ENCODE assay signal across 14 cellular contexts in genomic region chr1:17920881-17921635, GRCh38.
DNase-seq lines count a peak whose midpoint lies in the region; ATAC-seq and TF ChIP-seq lines count a peak whose summit lies in the region.
"Had no signal": no experiment of that assay in that cellular context is flagged by ENCODE, and none has a peak within 500 bp of the region (broad histone marks: within the 10 kb centered on the region; RNA-seq: fewer than 3 reads in every experiment).

No MANE protein-coding gene starts in this region.

- H3K9me3 Mint-ChIP-seq in endodermal cell = no peaks in the 10 kb centered on the region
- H3K9me3 Mint-ChIP-seq: CD4-positive, CD25-positive, alpha-beta regulatory T cell had no signal

- H3K36me3 ChIP-seq in endodermal cell (ENCODE audit: control insufficient read depth, insufficient read depth, low read length) = no peaks in the 10 kb centered on the region
- H3K36me3 ChIP-seq: BLaER1 had no signal

- peaks cover 59% of the 10 kb centered on the region for H3K27me3 Mint-ChIP-seq in endodermal cell (ENCODE audit: insufficient read depth)
- H3K27me3 Mint-ChIP-seq: CD4-positive, CD25-positive, alpha-beta regulatory T cell had no signal

- no peak for ATAC-seq in HG03432 (IDR thresholded peaks at IDR 0.05; ENCODE audit: unreplicated experiment)
- ATAC-seq: HCT116 had no signal

- H3K27ac ChIP-seq in endodermal cell (ENCODE audit: low read depth, low read length) = no peak overlapping the region
- H3K27ac ChIP-seq: A549, BLaER1 had no signal

- H3K27me3 ChIP-seq in endodermal cell (ENCODE audit: control insufficient read depth, insufficient read depth, low read length, poor library complexity, severe bottlenecking) = peaks cover 47% of the 10 kb centered on the region

- WGBS in endodermal cell (ENCODE audit: insufficient coverage in 1 of 2, insufficient read length in 1 of 2), 2 experiments = 81 to 88% methylated on average over 5 to 9 of the region's 9 CpGs

- no peak overlapping the region for H3K9ac ChIP-seq in endodermal cell (ENCODE audit: extremely low read depth, low read length, poor library complexity, severe bottlenecking)
- H3K9ac ChIP-seq: BLaER1 had no signal

- peak in 41 of 58 donors; percentile 3 to 72 (median 15) for DNase-seq in anterior cingulate cortex (lab: John Stamatoyannopoulos, UW)
- peak; percentile 26 for DNase-seq in endodermal cell
- DNase-seq in middle frontal gyrus (ENCODE audit: extremely low spot score, low spot score) = peak; percentile 66
- DNase-seq in stimulated activated CD4-positive, alpha-beta T cell treated with anti-CD3 and anti-CD28 coated beads, Interleukin-12 subunit alpha, Interleukin-12 subunit beta, amount 100 ng/mL, for 4 hours = no peak
- no peak for DNase-seq in NAMALWA (ENCODE audit: low spot score)
- DNase-seq in AG08395 (ENCODE audit: low spot score) = no peak
- DNase-seq: Calu3; CD4-positive, CD25-positive, alpha-beta regulatory T cell; DMS 273 treated with DMSO at 0.1 percent for 48 hours had no signal

- H3K4me3 Mint-ChIP-seq in endodermal cell = no peak overlapping the region
- H3K4me3 Mint-ChIP-seq: CD4-positive, CD25-positive, alpha-beta regulatory T cell; IgD-negative memory B cell had no signal

- H3K9me3 ChIP-seq in endodermal cell (ENCODE audit: control insufficient read depth, low read length) = no peaks in the 10 kb centered on the region
- H3K9me3 ChIP-seq: A549, BLaER1 had no signal

- peaks cover 8% of the 10 kb centered on the region for H3K4me1 Mint-ChIP-seq in endodermal cell
- H3K4me1 Mint-ChIP-seq: CD4-positive, CD25-positive, alpha-beta regulatory T cell had no signal

- no peak overlapping the region for H3K27ac Mint-ChIP-seq in endodermal cell
- H3K27ac Mint-ChIP-seq: CD4-positive, CD25-positive, alpha-beta regulatory T cell; IgD-negative memory B cell had no signal

- no peak for TF ChIP-seq CTCF in endodermal cell (conservative IDR thresholded peaks at IDR 0.05)

- H3K36me3 Mint-ChIP-seq in endodermal cell (ENCODE audit: low read depth) = no peaks in the 10 kb centered on the region
- H3K36me3 Mint-ChIP-seq: CD4-positive, CD25-positive, alpha-beta regulatory T cell had no signal

- no peak overlapping the region for H3K4me3 ChIP-seq in endodermal cell (ENCODE audit: low read length)
- H3K4me3 ChIP-seq: A549, BLaER1 had no signal

- peaks cover 3% of the 10 kb centered on the region for H3K4me1 ChIP-seq in endodermal cell (ENCODE audit: control insufficient read depth, insufficient read depth, low read length)
- H3K4me1 ChIP-seq: A549, BLaER1 had no signal

Comparison
In these comparisons a context has a peak if more than half of its experiments do, and no peak if none do; other contexts are left out.
1. DNase-seq: peak in anterior cingulate cortex (41 of 58), endodermal cell (single experiment) and middle frontal gyrus (single experiment); none in stimulated activated CD4-positive, alpha-beta T cell treated with anti-CD3 and anti-CD28 coated beads, Interleukin-12 subunit alpha, Interleukin-12 subunit beta, amount 100 ng/mL, for 4 hours (single experiment), NAMALWA (single experiment) and AG08395 (single experiment).